In the genomic region with DNA sequence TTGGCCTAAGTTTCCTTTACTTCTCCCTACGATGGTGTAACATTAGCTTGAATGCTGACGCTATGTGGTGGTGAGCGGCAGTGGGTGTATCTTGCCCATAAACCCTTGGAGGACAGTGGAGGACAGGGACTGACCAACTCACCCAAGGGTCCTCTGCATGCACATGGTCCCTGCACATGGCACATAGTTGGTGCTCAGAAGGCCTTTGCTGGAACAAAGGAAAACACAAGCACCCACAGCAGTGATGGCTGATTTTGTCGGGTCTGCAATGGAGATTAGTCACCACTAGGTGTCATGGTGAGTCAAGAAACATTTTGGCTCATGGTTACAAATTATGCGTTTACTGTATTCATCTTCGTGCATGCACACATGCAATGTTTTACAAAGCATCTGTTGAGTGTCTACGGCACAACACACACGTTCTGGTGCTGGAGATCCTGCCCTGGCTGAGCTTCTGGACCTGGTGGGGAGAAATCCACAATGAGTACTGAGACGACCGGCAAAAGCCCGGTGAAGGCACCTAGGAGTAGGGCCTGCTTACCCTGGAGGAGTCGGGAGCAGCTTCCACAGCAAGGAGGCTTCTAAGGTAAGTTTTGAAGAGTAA, we compare ENCODE assay signal across 8 cellular contexts. TPM values are rescaled to one million over a fixed set of nuclear protein-coding genes. Genes with fewer than 3 reads are reported as not detected.
DNase-seq lines count a peak whose midpoint lies in the region; ATAC-seq and TF ChIP-seq lines count a peak whose summit lies in the region.

No MANE protein-coding gene starts in this region.

- no peaks in the 10 kb centered on the region for H3K36me3 ChIP-seq in stomach

- TF ChIP-seq CTCF in HL-60 (IDR thresholded peaks at IDR 0.05; ENCODE audit: insufficient read depth, low read length) (peak; percentile 85), RWPE1 (conservative IDR thresholded peaks at IDR 0.05; ENCODE audit: low read depth) (peak; percentile 85), stomach (IDR thresholded peaks at IDR 0.05) (peak in 5 of 7 experiments; percentile 66 to 83 (median 79))

- H3K9me3 ChIP-seq in stomach = no peaks in the 10 kb centered on the region

- peak; percentile 25 for DNase-seq in DMS153 treated with DMSO at 0.1 percent for 48 hours (lab: John Stamatoyannopoulos, UW; ENCODE audit: unreplicated experiment)
- DNase-seq in HL-60 (ENCODE audit: low read depth in 1 of 2, low spot score in 1 of 2) = peak in 1 of 2 experiments; percentile 28
- peak; percentile 58 for DNase-seq in RWPE1 (ENCODE audit: low spot score)
- peak in 35 of 61 donors; percentile 10 to 71 (median 32) for DNase-seq in caudate nucleus (lab: John Stamatoyannopoulos, UW)
- DNase-seq in kidney tubule cell (ENCODE audit: low spot score) = peak; percentile 47
- no peak for DNase-seq in stomach

- ATAC-seq in GM21825 (IDR thresholded peaks at IDR 0.05; ENCODE audit: unreplicated experiment) (no peak), HG02981 (IDR thresholded peaks at IDR 0.05; ENCODE audit: unreplicated experiment) (no peak)

- H3K27ac ChIP-seq in HL-60 (replicated peaks) (no peak overlapping the region), RWPE1 (no peak overlapping the region), caudate nucleus (ENCODE audit: low read depth, low read length) (no peak overlapping the region), stomach (no peak overlapping the region)

- POLR2A ChIA-PET in RWPE1 (lab: Yijun Ruan, JAX; ENCODE audit: low non-redundant PET) = no interaction called here

- no peak for TF ChIP-seq POLR2A in stomach (IDR thresholded peaks at IDR 0.05)

- H3K4me1 ChIP-seq in stomach = peaks cover 0 to 9% (median 2%) of the 10 kb centered on the region in 4 donors

- intact Hi-C loops in stomach (cut with DNase I; ENCODE audit: low total_unique reads) = no loop called here

- 41 to 58% (median 48%) methylated on average over 12 of the region's 12 CpGs for WGBS in stomach, 5 donors

- no peak overlapping the region for H3K4me3 ChIP-seq in HL-60 (replicated peaks; ENCODE audit: insufficient read depth, low read length)
- H3K4me3 ChIP-seq in stomach = peak overlapping the region in 2 of 4 donors; percentile 16 to 19

- H3K27me3 ChIP-seq in HL-60 (ENCODE audit: insufficient read depth, poor library complexity, severe bottlenecking) (no peaks in the 10 kb centered on the region), stomach (peaks cover 0 to 7% (median 0%) of the 10 kb centered on the region in 3 donors)

- CTCF ChIA-PET in RWPE1 (lab: Yijun Ruan, JAX) = interaction anchor here (0.5 to 1.5 kb wide), 11 partner anchors 9 to 611 kb away, joined by 3 to 6 read pairs (median 3); no protein-coding TSS in a partner anchor

- TF ChIP-seq EP300 in stomach (IDR thresholded peaks at IDR 0.05) = no peak

RNA-seq across cellular contexts. Expression of a gene that starts 44.0 kb away (rescaled TPM):
- 10 to 100 TPM in 3 of 5 donors, 1 to 10 TPM in 1, not detected in 1; 7.2 to 32.2 (median 12.5) TPM for total RNA-seq in stomach
- 10 to 100 TPM; 21.3 to 29.5 (median 23.7) TPM for polyA plus RNA-seq in stomach
